8 cellular contexts compared by ENCODE assay signal in genomic region chr22:43230983-43231723, GRCh38. TPM values are rescaled to one million over a fixed set of nuclear protein-coding genes. Genes with fewer than 3 reads are reported as not detected.
DNase-seq lines count a peak whose midpoint lies in the region; ATAC-seq, FAIRE-seq and TF ChIP-seq lines count a peak whose summit lies in the region.

No MANE protein-coding gene starts in this region.

- no peaks in the 10 kb centered on the region for H3F3A ChIP-seq in PC-3 (ENCODE audit: low read length, unreplicated experiment)

- H3K4me3 ChIP-seq in HUES6 (ENCODE audit: low read depth, low read length) (peak overlapping the region; percentile 47), PC-3 (ENCODE audit: low read length) (no peak overlapping the region)

- no peaks in the 10 kb centered on the region for H3K36me3 ChIP-seq in HUES6 (ENCODE audit: control insufficient read depth, insufficient read depth, low read length)
- H3K36me3 ChIP-seq in PC-3 (ENCODE audit: low read depth, low read length): no peaks in the 10 kb centered on the region

- H3K27me3 ChIP-seq in HUES6 (ENCODE audit: control insufficient read depth, insufficient read depth, low read length) (no peaks in the 10 kb centered on the region), PC-3 (ENCODE audit: low read length) (no peaks in the 10 kb centered on the region)

- H3K9ac ChIP-seq in HUES6 (ENCODE audit: low read length) (no peak overlapping the region), PC-3 (ENCODE audit: low read length) (no peak overlapping the region)

- CTCF ChIA-PET in PC-3 (lab: Charles Lee): interaction anchor here (0.6 to 1.0 kb wide), 5 partner anchors 39 to 152 kb away, joined by 3 to 24 read pairs (median 4); no protein-coding TSS in a partner anchor

- no peak for FAIRE-seq in frontal cortex (lab: Jason Lieb, UNC)

- H3K27ac ChIP-seq in HUES6 (ENCODE audit: low read depth, low read length) (no peak overlapping the region), PC-3 (ENCODE audit: low read length) (no peak overlapping the region)

- peak; percentile 73 for ATAC-seq in PC-3
- peak; percentile 59 to 63 for ATAC-seq in activated T-cell treated with anti-CD3 and anti-CD28 coated beads, Interleukin-2, amount 50 U/mL, for 72 hours (replicated peaks in 1 of 2)
- ATAC-seq in HG02973 (IDR thresholded peaks at IDR 0.05; ENCODE audit: unreplicated experiment): no peak
- no peak for ATAC-seq in HG03196 (IDR thresholded peaks at IDR 0.05; ENCODE audit: unreplicated experiment)

- H2AFZ ChIP-seq in PC-3 (ENCODE audit: low read length): peak overlapping the region; percentile 46; the same call in 1 of the 2 replicates

- no peaks in the 10 kb centered on the region for H3K9me3 ChIP-seq in HUES6 (ENCODE audit: control insufficient read depth, insufficient read depth, low read depth, low read length)
- no peaks in the 10 kb centered on the region for H3K9me3 ChIP-seq in PC-3 (ENCODE audit: low read length)

- TF ChIP-seq CTCF in PC-3 (conservative IDR thresholded peaks at IDR 0.05; ENCODE audit: low read depth, low read length): peak; percentile 90
- TF ChIP-seq CTCF in progenitor cell of endocrine pancreas (IDR thresholded peaks at IDR 0.05; ENCODE audit: unreplicated experiment): peak; percentile 95

- H3K27me3 Mint-ChIP-seq in activated T-cell treated with anti-CD3 and anti-CD28 coated beads, Interleukin-2, amount 50 U/mL, for 72 hours (ENCODE audit: low read depth): no peaks in the 10 kb centered on the region
- peaks cover 33% of the 10 kb centered on the region for H3K27me3 Mint-ChIP-seq in progenitor cell of endocrine pancreas

- BruUV-seq in PC-3 (replicated peaks; lab: Mats Ljungman, UMichigan): no TSS peak

- peak; percentile 24 for DNase-seq in DMS114 treated with DMSO at 0.1 percent for 48 hours (lab: John Stamatoyannopoulos, UW; ENCODE audit: unreplicated experiment)
- peak; percentile 76 for DNase-seq in PC-3
- peak; percentile 69 to 76 for DNase-seq in activated T-cell treated with anti-CD3 and anti-CD28 coated beads, Interleukin-2, amount 50 U/mL, for 72 hours
- DNase-seq in frontal cortex (ENCODE audit: low spot score in 2 of 2): peak; percentile 58 to 83
- DNase-seq in progenitor cell of endocrine pancreas (ENCODE audit: low spot score, unreplicated experiment): peak; percentile 75

- no peaks in the 10 kb centered on the region for H3K36me3 Mint-ChIP-seq in activated T-cell treated with anti-CD3 and anti-CD28 coated beads, Interleukin-2, amount 50 U/mL, for 72 hours (ENCODE audit: insufficient read depth in 2 of 2)
- H3K36me3 Mint-ChIP-seq in progenitor cell of endocrine pancreas (ENCODE audit: insufficient read depth): no peaks in the 10 kb centered on the region

- POLR2A ChIA-PET in PC-3 (lab: Charles Lee; ENCODE audit: unreplicated experiment): no interaction called here

- intact Hi-C loops in PC-3 (cut with micrococcal nuclease): no loop called here

- peak overlapping the region; percentile 18 for H3K27ac Mint-ChIP-seq in activated T-cell treated with anti-CD3 and anti-CD28 coated beads, Interleukin-2, amount 50 U/mL, for 72 hours
- H3K27ac Mint-ChIP-seq in progenitor cell of endocrine pancreas: peak overlapping the region; percentile 77

- no peaks in the 10 kb centered on the region for H3K9me3 Mint-ChIP-seq in activated T-cell treated with anti-CD3 and anti-CD28 coated beads, Interleukin-2, amount 50 U/mL, for 72 hours
- H3K9me3 Mint-ChIP-seq in progenitor cell of endocrine pancreas (ENCODE audit: low read depth): no peaks in the 10 kb centered on the region

- H4K20me1 ChIP-seq in PC-3 (ENCODE audit: low read length): no peaks in the 10 kb centered on the region

- H3K9me2 ChIP-seq in PC-3 (replicated peaks; ENCODE audit: low read length): no peaks in the 10 kb centered on the region

- H3K4me3 Mint-ChIP-seq in activated T-cell treated with anti-CD3 and anti-CD28 coated beads, Interleukin-2, amount 50 U/mL, for 72 hours: no peak overlapping the region
- H3K4me3 Mint-ChIP-seq in progenitor cell of endocrine pancreas (ENCODE audit: low read depth): no peak overlapping the region

- no peaks in the 10 kb centered on the region for H3K79me2 ChIP-seq in PC-3 (ENCODE audit: low read length)

- H3K4me1 Mint-ChIP-seq in activated T-cell treated with anti-CD3 and anti-CD28 coated beads, Interleukin-2, amount 50 U/mL, for 72 hours (ENCODE audit: low read depth): peaks cover 6% of the 10 kb centered on the region
- H3K4me1 Mint-ChIP-seq in progenitor cell of endocrine pancreas (ENCODE audit: low read depth): peaks cover 10% of the 10 kb centered on the region

- H3K4me1 ChIP-seq in HUES6 (ENCODE audit: control insufficient read depth, insufficient read depth, low read length) (peaks cover 19% of the 10 kb centered on the region), PC-3 (ENCODE audit: insufficient read depth, low read length) (no peaks in the 10 kb centered on the region)

- H3K4me2 ChIP-seq in PC-3 (ENCODE audit: low read length): peak overlapping the region; percentile 55; the same call in 1 of the 2 replicates

RNA-seq across cellular contexts. Expression of gene TTLL12, which starts 44.2 kb away (rescaled TPM):
- total RNA-seq in PC-3 (2014; rRNA removed) (48.9 and 54.3 TPM in 2 replicates), frontal cortex (30.6 TPM), progenitor cell of endocrine pancreas (40.9 and 43.9 TPM in 2 replicates)
- total RNA-seq in activated T-cell treated with anti-CD3 and anti-CD28 coated beads, Interleukin-2, amount 50 U/mL, for 72 hours: 10 to 100 TPM; 37.7 to 45.0 TPM

Comparison
In these comparisons a context has a peak if more than half of its experiments do, and no peak if none do; other contexts are left out.
1. DNase-seq: peak in every context shown above with its lines; median percentile 76 in PC-3; 75 in progenitor cell of endocrine pancreas; 72 in activated T-cell treated with anti-CD3 and anti-CD28 coated beads, Interleukin-2, amount 50 U/mL, for 72 hours; 70 in frontal cortex; 24 in DMS114 treated with DMSO at 0.1 percent for 48 hours.
2. ATAC-seq: peak in PC-3 (single experiment) and activated T-cell treated with anti-CD3 and anti-CD28 coated beads, Interleukin-2, amount 50 U/mL, for 72 hours (2 of 2); none in HG02973 (single experiment) and HG03196 (single experiment).